In genomic region chr9:136400038-136400834, GRCh38 we compare ENCODE assay signal across 1 cellular context.
TF ChIP-seq lines count a peak whose summit lies in the region.

Gene SNAPC4, minus strand, starts transcription at chr9:136400170. Its CDS starts 1,742 bp downstream, at chr9:136398428.

TF ChIP-seq in HepG2, 621 proteins besides CTCF, POLR2A, EP300 and RAD21 (continued from another document and continues in another):
- TF ChIP-seq ZNF318 (CRISPR knock-in tag; IDR thresholded peaks at IDR 0.05) (no peak), EZH2 (conservative IDR thresholded peaks at IDR 0.05; ENCODE audit: low read depth, low read length) (no peak), GPN1 (CRISPR knock-in tag; IDR thresholded peaks at IDR 0.05; ENCODE audit: borderline replicate concordance) (no peak), RFX5 (IDR thresholded peaks at IDR 0.05; ENCODE audit: low read depth, low read length) (no peak), ZSCAN31 (CRISPR knock-in tag; IDR thresholded peaks at IDR 0.05; ENCODE audit: low read depth) (no peak), TFDP2 (CRISPR knock-in tag; IDR thresholded peaks at IDR 0.05) (peak; percentile 77; the same call in 1 of the 2 replicates), ZBTB26 (CRISPR knock-in tag; IDR thresholded peaks at IDR 0.05; ENCODE audit: borderline replicate concordance) (no peak), ZBTB49 (CRISPR knock-in tag; IDR thresholded peaks at IDR 0.05; ENCODE audit: borderline replicate concordance) (no peak), MBD4 (IDR thresholded peaks at IDR 0.05; ENCODE audit: borderline replicate concordance, low read length) (no peak), DZIP1 (CRISPR knock-in tag; IDR thresholded peaks at IDR 0.05) (no peak), KDM5A (IDR thresholded peaks at IDR 0.05; ENCODE audit: borderline replicate concordance, low read length) (peak; percentile 66; the same call in 1 of the 2 replicates), MAFG (CRISPR knock-in tag; IDR thresholded peaks at IDR 0.05) (no peak), PHF21A (CRISPR knock-in tag; IDR thresholded peaks at IDR 0.05) (peak; percentile 63; the same call in 1 of the 2 replicates), ZNF329 (CRISPR knock-in tag; IDR thresholded peaks at IDR 0.05; ENCODE audit: low read depth) (no peak), CCAR2 (optimal IDR thresholded peaks at IDR 0.05; ENCODE audit: low read depth, low read length) (no peak), CBFB (CRISPR knock-in tag; IDR thresholded peaks at IDR 0.05) (peak; percentile 72), ZNF142 (CRISPR knock-in tag; IDR thresholded peaks at IDR 0.05) (peak; percentile 69; the same call in 1 of the 2 replicates), NFATC3 (CRISPR knock-in tag; IDR thresholded peaks at IDR 0.05) (no peak), ZNF235 (CRISPR knock-in tag; IDR thresholded peaks at IDR 0.05; ENCODE audit: borderline replicate concordance) (no peak), ZNF335 (CRISPR knock-in tag; IDR thresholded peaks at IDR 0.05) (no peak), U2AF1 (optimal IDR thresholded peaks at IDR 0.05; ENCODE audit: low read depth, low read length) (no peak), GLI4 (CRISPR knock-in tag; IDR thresholded peaks at IDR 0.05; ENCODE audit: borderline replicate concordance) (peak; percentile 58; the same call in 1 of the 2 replicates), SIX4 (CRISPR knock-in tag; IDR thresholded peaks at IDR 0.05) (no peak), ARNT (IDR thresholded peaks at IDR 0.05) (no peak), NFYB (CRISPR knock-in tag; IDR thresholded peaks at IDR 0.05) (no peak), GFI1 (CRISPR knock-in tag; IDR thresholded peaks at IDR 0.05; ENCODE audit: borderline replicate concordance) (no peak), ZFP36L1 (CRISPR knock-in tag; IDR thresholded peaks at IDR 0.05) (no peak; the same call in 1 of the 2 replicates), SIN3B (IDR thresholded peaks at IDR 0.05; ENCODE audit: low read length) (no peak), ZMAT3 (CRISPR knock-in tag; conservative IDR thresholded peaks at IDR 0.05) (0 out of 2 replicates have a peak, but pooled peaks have one; percentile 60), ELK4 (CRISPR knock-in tag; IDR thresholded peaks at IDR 0.05; ENCODE audit: borderline replicate concordance) (no peak), CBX2 (IDR thresholded peaks at IDR 0.05; ENCODE audit: low read depth, low read length) (no peak), CBX2 (CRISPR knock-in tag; IDR thresholded peaks at IDR 0.05; ENCODE audit: low read depth) (no peak), RBFOX2 (IDR thresholded peaks at IDR 0.05; ENCODE audit: low read depth, low read length) (peak; percentile 90), ZBTB7A (CRISPR knock-in tag; IDR thresholded peaks at IDR 0.05) (peak; percentile 72)
